ENCODE assay signal across 17 cellular contexts in the genomic region with DNA sequence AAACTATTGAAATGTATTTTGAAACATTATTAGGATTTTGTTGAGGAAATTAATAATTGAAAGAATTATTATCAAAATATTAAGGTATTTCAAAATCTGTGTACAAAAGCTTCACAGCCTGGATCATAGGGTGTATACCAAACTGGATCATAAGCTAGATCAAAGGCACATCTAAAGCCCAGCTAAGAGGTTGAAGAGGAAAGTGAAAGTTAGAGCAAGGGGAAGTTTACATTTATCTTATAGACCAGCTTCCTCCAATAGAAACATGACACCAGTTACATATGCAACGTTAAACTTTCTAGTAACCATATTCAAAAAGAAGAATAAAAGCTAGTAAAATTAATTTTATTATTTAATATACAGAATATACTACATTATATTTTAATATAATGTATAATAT.
"Had no signal": no experiment of that assay in that cellular context is flagged by ENCODE, and none has a peak within 500 bp of the region (broad histone marks: within the 10 kb centered on the region; RNA-seq: fewer than 3 reads in every experiment).

No MANE protein-coding gene starts in this region.

- H3K4me3 ChIP-seq: coronary artery, esophagus muscularis mucosa, hepatocyte, thyroid gland had no signal

- H3K27ac Mint-ChIP-seq: activated naive CD8-positive, alpha-beta T cell; activated T-cell treated with anti-CD3 and anti-CD28 coated beads, Interleukin-2, amount 50 U/mL, for 72 hours; brain had no signal

- H3K4me1 ChIP-seq: esophagus muscularis mucosa, thyroid gland had no signal

- H3K9me3 ChIP-seq: thyroid gland had no signal

- H3K4me1 Mint-ChIP-seq: brain, neural crest cell had no signal

- H2AFZ ChIP-seq: hepatocyte had no signal

- H3K36me3 ChIP-seq: esophagus muscularis mucosa, thyroid gland, WERI-Rb-1 had no signal

- H3K27me3 ChIP-seq: esophagus muscularis mucosa, hepatocyte, thyroid gland had no signal

- DNase-seq: activated CD4-positive, alpha-beta T cell treated with anti-CD3 and anti-CD28 coated beads for 4 hours; activated CD8-positive, alpha-beta memory T cell treated with anti-CD3 and anti-CD28 coated beads, Interleukin-2, amount 50 U/mL, for 48 hours; activated gamma-delta T cell treated with Interleukin-2 at 50 U/mL for 16 hours; activated T-cell treated with anti-CD3 and anti-CD28 coated beads, Interleukin-2, amount 50 U/mL, for 72 hours; central memory CD4-positive, alpha-beta T cell; effector CD4-positive, alpha-beta T cell; islet precursor cell; T1000; thyroid gland; WERI-Rb-1 had no signal

- ATAC-seq: activated T-cell treated with anti-CD3 and anti-CD28 coated beads, Interleukin-2, amount 50 U/mL, for 72 hours; sciatic nerve had no signal

- H3K4me2 ChIP-seq: hepatocyte had no signal

- H3K27me3 Mint-ChIP-seq: activated naive CD8-positive, alpha-beta T cell; brain had no signal

- H3K27ac ChIP-seq: coronary artery, esophagus muscularis mucosa, hepatocyte, thyroid gland, WERI-Rb-1 had no signal

- H3K4me3 Mint-ChIP-seq: activated naive CD8-positive, alpha-beta T cell; activated T-cell treated with anti-CD3 and anti-CD28 coated beads, Interleukin-2, amount 50 U/mL, for 72 hours; brain; neural crest cell had no signal
